ENCODE assay signal across 8 cellular contexts in the genomic region with DNA sequence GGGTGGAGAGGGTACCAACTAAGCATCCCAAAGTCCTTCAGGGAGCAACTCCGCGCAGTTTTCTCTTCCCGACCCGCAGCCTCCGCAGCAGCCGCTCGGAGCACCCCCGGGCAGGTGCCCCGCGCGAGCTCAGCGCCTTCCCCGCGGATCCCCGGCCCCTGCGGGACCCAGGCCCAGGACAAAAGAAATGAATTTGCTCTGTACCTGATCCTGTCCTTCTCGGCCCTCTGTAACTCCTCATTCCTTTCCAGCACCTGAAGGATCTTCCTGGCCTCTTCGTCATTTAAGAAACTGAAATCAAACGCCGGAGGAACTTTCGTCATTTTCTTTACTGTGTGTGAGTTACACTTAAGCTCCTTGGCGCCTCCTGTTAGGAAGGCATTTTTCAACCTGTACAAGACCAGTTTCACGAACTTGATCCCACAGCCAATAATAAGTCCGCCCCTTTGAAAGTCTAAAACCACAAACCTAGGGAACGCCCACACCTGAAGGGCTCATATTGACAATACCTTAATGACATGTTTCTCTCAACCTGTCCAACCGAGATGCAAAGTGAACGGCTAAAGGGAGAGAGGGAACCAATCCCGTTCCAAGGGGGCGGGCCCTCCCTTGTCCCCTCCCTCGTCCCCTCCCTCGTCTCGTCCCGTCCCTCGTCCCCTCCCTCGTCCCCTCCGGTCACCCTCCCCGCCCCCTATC. TPM values are rescaled to one million over a fixed set of nuclear protein-coding genes. Genes with fewer than 3 reads are reported as not detected.
DNase-seq lines count a peak whose midpoint lies in the region; ATAC-seq and TF ChIP-seq lines count a peak whose summit lies in the region.

A gene with protein sequence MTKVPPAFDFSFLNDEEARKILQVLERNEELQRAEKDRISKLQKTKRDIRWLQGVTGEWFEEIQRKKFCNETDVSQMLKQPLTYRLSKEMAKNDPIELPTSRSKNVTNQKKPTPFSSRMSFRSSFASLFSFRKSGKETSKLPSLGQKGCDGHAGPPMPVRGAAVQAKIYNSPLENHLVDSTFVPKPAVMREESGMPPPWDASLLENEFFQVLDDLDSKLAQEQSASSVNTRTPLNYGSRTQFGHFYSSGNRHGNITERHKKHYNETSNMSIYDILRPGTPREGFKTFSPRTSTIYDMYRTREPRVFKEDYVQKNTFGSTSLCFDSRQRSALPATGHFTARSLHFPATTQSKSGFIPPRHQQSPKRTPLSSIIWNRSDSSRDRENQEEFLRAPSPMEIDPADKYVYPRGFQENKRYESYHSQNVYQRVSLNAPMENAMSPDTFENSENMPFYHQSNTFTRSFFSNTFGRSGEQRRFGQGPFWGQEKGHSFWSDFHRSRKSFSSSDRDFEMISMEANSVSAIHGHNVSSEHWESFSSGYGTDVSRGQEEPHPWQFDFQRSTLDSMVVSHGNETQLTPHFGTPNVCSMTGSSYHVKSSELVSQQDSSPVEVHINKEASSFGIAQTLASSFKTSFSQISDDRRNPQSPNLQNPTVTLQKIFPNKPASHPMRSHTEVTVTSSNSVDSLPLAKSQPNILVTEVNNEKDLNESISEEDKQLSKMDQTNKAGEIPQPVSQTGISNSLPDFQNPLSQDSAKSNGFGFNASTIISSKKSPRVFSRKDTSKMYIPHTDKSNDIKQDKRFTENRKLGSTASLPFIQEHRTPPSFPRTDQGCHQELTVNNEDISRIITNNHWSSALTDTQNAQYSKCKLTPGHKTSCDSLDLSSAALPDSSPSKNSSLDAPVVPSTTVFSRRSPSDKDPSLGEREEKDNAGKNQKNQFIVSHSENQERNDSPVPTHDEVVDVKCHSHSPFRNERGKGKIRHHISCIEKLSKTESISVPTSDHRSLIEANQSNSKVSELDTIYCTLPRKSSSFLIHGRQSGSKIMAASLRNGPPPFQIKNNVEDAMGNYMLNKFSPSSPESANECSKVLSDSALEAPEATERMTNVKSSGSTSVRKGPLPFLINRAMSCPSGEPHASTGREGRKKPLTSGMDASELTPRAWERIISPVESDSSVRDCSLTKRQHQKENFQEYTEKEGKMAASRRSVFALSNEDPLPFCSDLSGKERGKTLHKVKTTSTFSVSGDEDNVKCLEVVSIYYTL (N-terminal part only) (minus strand): TSS at position 555 of the 696 bp plus-strand sequence. CDS start 232 bp downstream, at position 323.

- POLR2A ChIA-PET in PC-9 (lab: Charles Lee; ENCODE audit: unreplicated experiment), result interaction anchor here (0.6 to 1.0 kb wide), 10 partner anchors 12 to 1701 kb away, joined by 3 to 20 read pairs (median 5); a partner anchor contains a TSS

- 0 to 1% methylated on average over 28 to 34 of the region's 37 CpGs for WGBS in esophagus squamous epithelium, 2 donors

- CTCF ChIA-PET in PC-9 (lab: Charles Lee), result no interaction called here

- no peaks in the 10 kb centered on the region for H4K20me1 ChIP-seq in PC-9 (ENCODE audit: insufficient read depth)

- peak within 1 kb of the TSS; percentile 84 for H3K4me2 ChIP-seq in PC-9

- intact Hi-C loops in PC-9 (cut with micrococcal nuclease; ENCODE audit: unreplicated experiment) (loop anchor here (1.0 to 5.0 kb wide), 7 partner anchors 23 to 471 kb away; a partner anchor contains a TSS), esophagus squamous epithelium (cut with DNase I) (no loop called here)

- peak; percentile 95 for ATAC-seq in GM21717 (IDR thresholded peaks at IDR 0.05; ENCODE audit: unreplicated experiment)

- H3K79me2 ChIP-seq in PC-9 (ENCODE audit: low read depth), result peaks cover 46% of the 10 kb centered on the region

- H3K9me3 ChIP-seq in PC-9 (ENCODE audit: insufficient read depth, low read depth) (no peaks in the 10 kb centered on the region), esophagus squamous epithelium (no peaks in the 10 kb centered on the region), mucosa of stomach (ENCODE audit: control insufficient read depth, low read length) (no peaks in the 10 kb centered on the region)

- TF ChIP-seq CTCF in PC-9 (conservative IDR thresholded peaks at IDR 0.05) (peak; percentile 33; the same call in 1 of the 2 replicates), esophagus squamous epithelium (IDR thresholded peaks at IDR 0.05) (no peak)

- peaks cover 12% of the 10 kb centered on the region for H3K36me3 ChIP-seq in PC-9 (ENCODE audit: low read depth)
- no peaks in the 10 kb centered on the region for H3K36me3 ChIP-seq in esophagus squamous epithelium
- no peaks in the 10 kb centered on the region for H3K36me3 ChIP-seq in mucosa of stomach (ENCODE audit: control insufficient read depth, insufficient read depth, low read length)

- TF ChIP-seq POLR2A in esophagus squamous epithelium (IDR thresholded peaks at IDR 0.05), result peak in 2 of 4 donors; percentile 34 to 63

- H3K27ac ChIP-seq in PC-9 (peak within 1 kb of the TSS; percentile 97), esophagus squamous epithelium (peak within 1 kb of the TSS; percentile 91 to 97 (median 94))

- peak within 1 kb of the TSS; percentile 88 for H2AFZ ChIP-seq in PC-9

- no TSS peak for BruUV-seq in PC-9 (replicated peaks; lab: Mats Ljungman, UMichigan)

- no peak for TF ChIP-seq RAD21 in Ishikawa (IDR thresholded peaks at IDR 0.05; ENCODE audit: low read depth)

- H3K27me3 ChIP-seq in PC-9 (ENCODE audit: insufficient read depth, low read depth), result no peaks in the 10 kb centered on the region
- no peaks in the 10 kb centered on the region for H3K27me3 ChIP-seq in esophagus squamous epithelium
- H3K27me3 ChIP-seq in mucosa of stomach (ENCODE audit: control insufficient read depth, insufficient read depth, low read length), result no peaks in the 10 kb centered on the region

- H3F3A ChIP-seq in PC-9 (ENCODE audit: insufficient read depth, low read depth), result peaks cover 13% of the 10 kb centered on the region

- no peaks in the 10 kb centered on the region for H3K9me2 ChIP-seq in PC-9 (ENCODE audit: insufficient read depth)

- H3K4me3 ChIP-seq in PC-9 (peak within 1 kb of the TSS; percentile 74), esophagus squamous epithelium (peak within 1 kb of the TSS; percentile 67 to 87 (median 79)), mucosa of stomach (ENCODE audit: low read length) (peak within 1 kb of the TSS; percentile 68)

- no peak for TF ChIP-seq EP300 in Ishikawa (IDR thresholded peaks at IDR 0.05; ENCODE audit: borderline replicate concordance)

- DNase-seq in DMS114 treated with DMSO at 0.1 percent for 48 hours (lab: John Stamatoyannopoulos, UW; ENCODE audit: unreplicated experiment) (peak; percentile 31), PC-9 (peak; percentile 97 to 100), esophagus squamous epithelium (lab: John Stamatoyannopoulos, UW) (peak; percentile 23)
- DNase-seq in activated T-cell treated with anti-CD3 and anti-CD28 coated beads, Interleukin-2, amount 50 U/mL, for 48 hours, result peak; percentile 89 to 92
- DNase-seq in stimulated activated CD8-positive, alpha-beta memory T cell treated with anti-CD3 and anti-CD28 coated beads, Interleukin-4, amount 100 ng/mL, for 48 hours, result peak; percentile 94

- peaks cover 29% of the 10 kb centered on the region for H3K4me1 ChIP-seq in PC-9 (replicated peaks; ENCODE audit: insufficient read depth)
- H3K4me1 ChIP-seq in esophagus squamous epithelium, result peaks cover 3 to 43% (median 8%) of the 10 kb centered on the region in 3 donors
- peaks cover 13% of the 10 kb centered on the region for H3K4me1 ChIP-seq in mucosa of stomach (ENCODE audit: control insufficient read depth, insufficient read depth, low read length)

- peak within 1 kb of the TSS; percentile 91 for H3K9ac ChIP-seq in mucosa of stomach (ENCODE audit: low read length)

TF ChIP-seq in Ishikawa, 13 proteins besides CTCF, POLR2A, EP300 and RAD21 (continues in another document):
- TF ChIP-seq ZBTB7A (IDR thresholded peaks at IDR 0.05; ENCODE audit: low read depth) (peak; percentile 7; the same call in 1 of the 2 replicates), TCF12 (IDR thresholded peaks at IDR 0.05; ENCODE audit: low read depth) (no peak; the same call in 1 of the 2 replicates), EGR1 (IDR thresholded peaks at IDR 0.05) (no peak), NFIC (IDR thresholded peaks at IDR 0.05) (no peak), FOXM1 (IDR thresholded peaks at IDR 0.05; ENCODE audit: borderline replicate concordance, low read depth) (peak; percentile 91), TEAD4 (IDR thresholded peaks at IDR 0.05) (no peak), CEBPB (IDR thresholded peaks at IDR 0.05) (no peak), YY1 (IDR thresholded peaks at IDR 0.05; ENCODE audit: low read depth) (peak; percentile 54; the same call in 1 of the 2 replicates), TAF1 (IDR thresholded peaks at IDR 0.05; ENCODE audit: low read depth) (peak; percentile 56)
- TF ChIP-seq, protein P1, sequence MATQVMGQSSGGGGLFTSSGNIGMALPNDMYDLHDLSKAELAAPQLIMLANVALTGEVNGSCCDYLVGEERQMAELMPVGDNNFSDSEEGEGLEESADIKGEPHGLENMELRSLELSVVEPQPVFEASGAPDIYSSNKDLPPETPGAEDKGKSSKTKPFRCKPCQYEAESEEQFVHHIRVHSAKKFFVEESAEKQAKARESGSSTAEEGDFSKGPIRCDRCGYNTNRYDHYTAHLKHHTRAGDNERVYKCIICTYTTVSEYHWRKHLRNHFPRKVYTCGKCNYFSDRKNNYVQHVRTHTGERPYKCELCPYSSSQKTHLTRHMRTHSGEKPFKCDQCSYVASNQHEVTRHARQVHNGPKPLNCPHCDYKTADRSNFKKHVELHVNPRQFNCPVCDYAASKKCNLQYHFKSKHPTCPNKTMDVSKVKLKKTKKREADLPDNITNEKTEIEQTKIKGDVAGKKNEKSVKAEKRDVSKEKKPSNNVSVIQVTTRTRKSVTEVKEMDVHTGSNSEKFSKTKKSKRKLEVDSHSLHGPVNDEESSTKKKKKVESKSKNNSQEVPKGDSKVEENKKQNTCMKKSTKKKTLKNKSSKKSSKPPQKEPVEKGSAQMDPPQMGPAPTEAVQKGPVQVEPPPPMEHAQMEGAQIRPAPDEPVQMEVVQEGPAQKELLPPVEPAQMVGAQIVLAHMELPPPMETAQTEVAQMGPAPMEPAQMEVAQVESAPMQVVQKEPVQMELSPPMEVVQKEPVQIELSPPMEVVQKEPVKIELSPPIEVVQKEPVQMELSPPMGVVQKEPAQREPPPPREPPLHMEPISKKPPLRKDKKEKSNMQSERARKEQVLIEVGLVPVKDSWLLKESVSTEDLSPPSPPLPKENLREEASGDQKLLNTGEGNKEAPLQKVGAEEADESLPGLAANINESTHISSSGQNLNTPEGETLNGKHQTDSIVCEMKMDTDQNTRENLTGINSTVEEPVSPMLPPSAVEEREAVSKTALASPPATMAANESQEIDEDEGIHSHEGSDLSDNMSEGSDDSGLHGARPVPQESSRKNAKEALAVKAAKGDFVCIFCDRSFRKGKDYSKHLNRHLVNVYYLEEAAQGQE (IDR thresholded peaks at IDR 0.05; ENCODE audit: low read depth), result no peak
- TF ChIP-seq, protein P2, sequence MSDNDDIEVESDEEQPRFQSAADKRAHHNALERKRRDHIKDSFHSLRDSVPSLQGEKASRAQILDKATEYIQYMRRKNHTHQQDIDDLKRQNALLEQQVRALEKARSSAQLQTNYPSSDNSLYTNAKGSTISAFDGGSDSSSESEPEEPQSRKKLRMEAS (IDR thresholded peaks at IDR 0.05), result peak; percentile 26

RNA-seq across cellular contexts. Expression of the gene that starts here (rescaled TPM):
- total RNA-seq in PC-9 (2021) (23.3 and 36.3 TPM in 2 replicates), esophagus squamous epithelium (10 to 100 TPM; 23.4 to 36.7 (median 26.7) TPM)

Comparison
In these comparisons a context has a peak if more than half of its experiments do, and no peak if none do; other contexts are left out.
1. Peak in every context shown above with its lines: DNase-seq, ATAC-seq, H3K4me3 ChIP-seq and H3K27ac ChIP-seq.
2. DNase-seq: peak in every context shown above with its lines; median percentile 98 in PC-9; 94 in stimulated activated CD8-positive, alpha-beta memory T cell treated with anti-CD3 and anti-CD28 coated beads, Interleukin-4, amount 100 ng/mL, for 48 hours; 90 in activated T-cell treated with anti-CD3 and anti-CD28 coated beads, Interleukin-2, amount 50 U/mL, for 48 hours; 31 in DMS114 treated with DMSO at 0.1 percent for 48 hours; 23 in esophagus squamous epithelium.